12 cellular contexts compared by ENCODE assay signal in genomic region chr3:49386056-49386756, GRCh38. TPM values are rescaled to one million over a fixed set of nuclear protein-coding genes. Genes with fewer than 3 reads are reported as not detected.
DNase-seq lines count a peak whose midpoint lies in the region.
"Had no signal": no experiment of that assay in that cellular context is flagged by ENCODE, and none has a peak within 500 bp of the region (broad histone marks: within the 10 kb centered on the region; RNA-seq: fewer than 3 reads in every experiment).

No MANE protein-coding gene starts in this region.

- DNase-seq in CD4-positive, alpha-beta memory T cell, result no peak
- DNase-seq in SIG-M5 (lab: John Stamatoyannopoulos, UW) (peak; percentile 55), medulla oblongata (ENCODE audit: extremely low spot score) (peak; percentile 14), T-helper 1 cell (no peak), kidney glomerular epithelial cell (lab: John Stamatoyannopoulos, UW) (no peak), GM19238 (ENCODE audit: insufficient read length, low spot score) (no peak)
- DNase-seq: BE2C, cerebellar nuclear complex, left colon, NCI-H1105, NCI-H774 had no signal

- H3K9me3 ChIP-seq in CD4-positive, alpha-beta memory T cell (ENCODE audit: control insufficient read depth in 1 of 2, low read length in 2 of 2), result no peaks in the 10 kb centered on the region
- H3K9me3 ChIP-seq: BE2C, prostate gland had no signal

- H3K4me1 Mint-ChIP-seq in CD4-positive, alpha-beta memory T cell, result peaks cover 35 to 84% (median 54%) of the 10 kb centered on the region in 4 donors

- peak overlapping the region in 6 of 8 donors; percentile 14 to 71 (median 58) for H3K4me3 Mint-ChIP-seq in CD4-positive, alpha-beta memory T cell

- peaks cover 4% of the 10 kb centered on the region for H3K36me3 ChIP-seq in CD4-positive, alpha-beta memory T cell (ENCODE audit: insufficient read depth, low read length)
- H3K36me3 ChIP-seq: BE2C, prostate gland had no signal

- H3K4me3 ChIP-seq in CD4-positive, alpha-beta memory T cell (ENCODE audit: low read length in 2 of 2), result no peak overlapping the region
- H3K4me3 ChIP-seq: prostate gland had no signal

- H3K27ac Mint-ChIP-seq in CD4-positive, alpha-beta memory T cell, result peak overlapping the region in 6 of 7 donors; percentile 49 to 90 (median 66)

- H3K27ac ChIP-seq in CD4-positive, alpha-beta memory T cell (ENCODE audit: low read depth, low read length), result no peak overlapping the region
- H3K27ac ChIP-seq: prostate gland had no signal

- H3K9me3 Mint-ChIP-seq in CD4-positive, alpha-beta memory T cell, result no peaks in the 10 kb centered on the region

- CTCF ChIA-PET in CD4-positive, alpha-beta memory T cell (lab: Charles Lee; ENCODE audit: partially characterized antibody), result no interaction called here

- H3K27me3 ChIP-seq in CD4-positive, alpha-beta memory T cell (ENCODE audit: insufficient read depth, low read length), result no peaks in the 10 kb centered on the region
- H3K27me3 ChIP-seq: BE2C had no signal

- no peaks in the 10 kb centered on the region for H3K27me3 Mint-ChIP-seq in CD4-positive, alpha-beta memory T cell

- peaks cover 77% of the 10 kb centered on the region for H3K4me1 ChIP-seq in CD4-positive, alpha-beta memory T cell (ENCODE audit: insufficient read depth, low read length)
- H3K4me1 ChIP-seq: BE2C, prostate gland had no signal

- H3K36me3 Mint-ChIP-seq in CD4-positive, alpha-beta memory T cell, result peaks cover 4 to 12% of the 10 kb centered on the region in 2 donors

- POLR2A ChIA-PET in CD4-positive, alpha-beta memory T cell (lab: Charles Lee; ENCODE audit: partially characterized antibody), result interaction anchor here (0.8 kb wide), 1 partner anchor 27 kb away, joined by 3 read pairs; no protein-coding TSS in a partner anchor

- intact Hi-C loops in CD4-positive, alpha-beta memory T cell (cut with micrococcal nuclease), result no loop called here

RNA-seq across cellular contexts. Expression of gene RHOA, which starts 25.6 kb away (rescaled TPM):
- total RNA-seq in CD4-positive, alpha-beta memory T cell, result 100 to 1,000 TPM; 246 to 269 TPM
- polyA plus RNA-seq in CD4-positive, alpha-beta memory T cell, result 100 to 1,000 TPM; 616 to 784 TPM

RNA-seq across cellular contexts. Expression of gene TCTA, which starts 26.0 kb away (rescaled TPM):
- total RNA-seq in CD4-positive, alpha-beta memory T cell, result 10 to 100 TPM; 38.0 to 39.0 TPM
- 10 to 100 TPM; 27.8 to 37.8 TPM for polyA plus RNA-seq in CD4-positive, alpha-beta memory T cell

RNA-seq across cellular contexts. Expression of gene GPX1, which starts 28.1 kb away (rescaled TPM):
- 10 to 100 TPM; 75.7 to 77.7 TPM for total RNA-seq in CD4-positive, alpha-beta memory T cell
- polyA plus RNA-seq in CD4-positive, alpha-beta memory T cell, result 100 to 1,000 TPM; 124 to 177 TPM

RNA-seq across cellular contexts. Expression of gene AMT, which starts 36.1 kb away (rescaled TPM):
- 1 to 10 TPM; 6.4 to 7.6 TPM for total RNA-seq in CD4-positive, alpha-beta memory T cell
- under 1 TPM; 0.15 to 0.83 TPM for polyA plus RNA-seq in CD4-positive, alpha-beta memory T cell

RNA-seq across cellular contexts. Expression of gene NICN1, which starts 42.9 kb away (rescaled TPM):
- 10 to 100 TPM; 16.7 to 17.8 TPM for total RNA-seq in CD4-positive, alpha-beta memory T cell
- polyA plus RNA-seq in CD4-positive, alpha-beta memory T cell, result 1 to 10 TPM; 4.1 to 6.2 TPM

Comparison
In these comparisons a context has a peak if more than half of its experiments do, and no peak if none do; other contexts are left out.
1. DNase-seq: peak in SIG-M5 (single experiment) and medulla oblongata (single experiment); none in CD4-positive, alpha-beta memory T cell (0 of 5), T-helper 1 cell (0 of 5), kidney glomerular epithelial cell (single experiment) and GM19238 (single experiment).